Comparison of ENCODE assay signal across 8 cellular contexts in genomic region chr11:109945626-109946321, GRCh38.
DNase-seq lines count a peak whose midpoint lies in the region; ATAC-seq and TF ChIP-seq lines count a peak whose summit lies in the region.

No MANE protein-coding gene starts in this region.

- peak overlapping the region; percentile 95 for H3K27ac ChIP-seq in mammary epithelial cell (ENCODE audit: insufficient read depth, low read depth, low read length)
- no peak overlapping the region for H3K27ac ChIP-seq in stomach smooth muscle (ENCODE audit: low read length)

- 38% methylated on average over 6 of the region's 6 CpGs for WGBS in mammary epithelial cell (ENCODE audit: low coverage, missing lambda C conversion rate)

- H4K20me1 ChIP-seq in mammary epithelial cell (ENCODE audit: insufficient read depth, low read length), result no peaks in the 10 kb centered on the region

- CTCF ChIA-PET in mammary epithelial cell (lab: Charles Lee; ENCODE audit: low non-redundant PET), result no interaction called here
- CTCF ChIA-PET in GM10248 (lab: Yijun Ruan, JAX), result interaction anchor here (0.7 to 1.5 kb wide), 6 partner anchors 9 to 231 kb away, joined by 3 to 6 read pairs (median 4); no protein-coding TSS in a partner anchor

- ATAC-seq in activated CD4-positive, CD25-positive, alpha-beta regulatory T cell treated with anti-CD3 and anti-CD28 coated beads, Interleukin-2, amount 50 U/mL, for 24 hours, result peak; percentile 12 to 36
- peak; percentile 15 for ATAC-seq in HG03060 (IDR thresholded peaks at IDR 0.05; ENCODE audit: low read depth, unreplicated experiment)

- peak overlapping the region; percentile 86 for H2AFZ ChIP-seq in mammary epithelial cell (ENCODE audit: low read depth, low read length)

- no peaks in the 10 kb centered on the region for H3K79me2 ChIP-seq in mammary epithelial cell (ENCODE audit: insufficient read depth, low read length)

- intact Hi-C loops in mammary epithelial cell (cut with micrococcal nuclease), result loop anchor here (1.0 kb wide), 7 partner anchors 147 to 486 kb away; no protein-coding TSS in a partner anchor

- H3K27me3 ChIP-seq in mammary epithelial cell (ENCODE audit: insufficient read depth, low read length), result no peaks in the 10 kb centered on the region
- H3K27me3 ChIP-seq in stomach smooth muscle (ENCODE audit: control insufficient read depth in 1 of 2, insufficient read depth in 2 of 2, low read length in 2 of 2), result no peaks in the 10 kb centered on the region

- POLR2A ChIA-PET in GM10248 (lab: Yijun Ruan, JAX), result no interaction called here

- in situ Hi-C loops in mammary epithelial cell (cut with MboI; ENCODE audit: low sequenced_read_pairs in 2 of 2), result loop anchor here (10.0 to 25.0 kb wide), 4 partner anchors 149 to 1258 kb away; partner anchors contain the start of gene ZC3H12C (in 1 of the 2)

- H3K4me3 ChIP-seq in mammary epithelial cell (replicated peaks in 1 of 3; ENCODE audit: insufficient read depth in 1 of 3, low read depth in 2 of 3, low read length in 3 of 3) (peak overlapping the region in 1 of 3 experiments; percentile 6), stomach smooth muscle (ENCODE audit: low read length in 2 of 2) (peak overlapping the region; percentile 16 to 59)

- H3K4me2 ChIP-seq in mammary epithelial cell (ENCODE audit: insufficient read depth, low read depth, low read length), result peak overlapping the region; percentile 32

- BruUV-seq in mammary epithelial cell (replicated peaks; lab: Mats Ljungman, UMichigan), result no TSS peak

- dilution Hi-C loops in mammary epithelial cell (cut with HindIII; ENCODE audit: low sequenced_read_pairs), result no loop called here

- H3K36me3 ChIP-seq in mammary epithelial cell (ENCODE audit: insufficient read depth, low read length), result no peaks in the 10 kb centered on the region
- H3K36me3 ChIP-seq in stomach smooth muscle (ENCODE audit: control insufficient read depth in 2 of 2, insufficient read depth in 2 of 2, low read length in 2 of 2), result no peaks in the 10 kb centered on the region

- no peak for DNase-seq in activated CD4-positive, CD25-positive, alpha-beta regulatory T cell treated with anti-CD3 and anti-CD28 coated beads, Interleukin-2, amount 50 U/mL, for 72 hours
- DNase-seq in mammary epithelial cell (no peak), HT-29 (ENCODE audit: low spot score) (no peak), GM10248 (ENCODE audit: extremely low spot score) (no peak), NCI-H1436 (lab: John Stamatoyannopoulos, UW) (no peak)

- no peaks in the 10 kb centered on the region for H3K9me3 ChIP-seq in mammary epithelial cell (replicated peaks; ENCODE audit: insufficient read depth, low read length)
- no peaks in the 10 kb centered on the region for H3K9me3 ChIP-seq in stomach smooth muscle (ENCODE audit: control insufficient read depth in 2 of 2, low read length in 2 of 2)

- peaks cover 4% of the 10 kb centered on the region for H3K4me1 ChIP-seq in mammary epithelial cell (ENCODE audit: insufficient read depth, low read length)
- no peaks in the 10 kb centered on the region for H3K4me1 ChIP-seq in stomach smooth muscle (ENCODE audit: control insufficient read depth, insufficient read depth, low read length)

- H3K9ac ChIP-seq in mammary epithelial cell (ENCODE audit: insufficient read depth, low read length) (peak overlapping the region; percentile 31), stomach smooth muscle (ENCODE audit: low read length in 2 of 2) (peak overlapping the region; percentile 14 to 21)

- TF ChIP-seq CTCF in mammary epithelial cell (conservative IDR thresholded peaks at IDR 0.05 in 1 of 2, IDR thresholded peaks at IDR 0.05 in 1 of 2; ENCODE audit: extremely low read depth in 1 of 2, insufficient read depth in 1 of 2, low read depth in 1 of 2, low read length in 2 of 2), result no peak
- TF ChIP-seq CTCF in GM10248 (IDR thresholded peaks at IDR 0.05; ENCODE audit: control extremely low read depth, extremely low read depth, low read depth, missing control alignments), result no peak
